ENCODE assay signal across 1 cellular context in genomic region chr2:199928626-199929025, GRCh38.
TF ChIP-seq lines count a peak whose summit lies in the region.

No MANE protein-coding gene starts in this region.

TF ChIP-seq in GM23338, 12 proteins besides CTCF, POLR2A, EP300 and RAD21 (continued from another document):
- TF ChIP-seq REST (IDR thresholded peaks at IDR 0.05; ENCODE audit: unreplicated experiment): no peak
- no peak for TF ChIP-seq EZH2 (IDR thresholded peaks at IDR 0.05; ENCODE audit: low read depth, unreplicated experiment)
- TF ChIP-seq ZNF331 (CRISPR knock-in tag; IDR thresholded peaks at IDR 0.05; ENCODE audit: low read depth): no peak
- no peak for TF ChIP-seq CREB1 (CRISPR knock-in tag; IDR thresholded peaks at IDR 0.05; ENCODE audit: low read depth)
- no peak for TF ChIP-seq JUNB (IDR thresholded peaks at IDR 0.05; ENCODE audit: unreplicated experiment)
